2 cellular contexts compared by ENCODE assay signal in the genomic region with DNA sequence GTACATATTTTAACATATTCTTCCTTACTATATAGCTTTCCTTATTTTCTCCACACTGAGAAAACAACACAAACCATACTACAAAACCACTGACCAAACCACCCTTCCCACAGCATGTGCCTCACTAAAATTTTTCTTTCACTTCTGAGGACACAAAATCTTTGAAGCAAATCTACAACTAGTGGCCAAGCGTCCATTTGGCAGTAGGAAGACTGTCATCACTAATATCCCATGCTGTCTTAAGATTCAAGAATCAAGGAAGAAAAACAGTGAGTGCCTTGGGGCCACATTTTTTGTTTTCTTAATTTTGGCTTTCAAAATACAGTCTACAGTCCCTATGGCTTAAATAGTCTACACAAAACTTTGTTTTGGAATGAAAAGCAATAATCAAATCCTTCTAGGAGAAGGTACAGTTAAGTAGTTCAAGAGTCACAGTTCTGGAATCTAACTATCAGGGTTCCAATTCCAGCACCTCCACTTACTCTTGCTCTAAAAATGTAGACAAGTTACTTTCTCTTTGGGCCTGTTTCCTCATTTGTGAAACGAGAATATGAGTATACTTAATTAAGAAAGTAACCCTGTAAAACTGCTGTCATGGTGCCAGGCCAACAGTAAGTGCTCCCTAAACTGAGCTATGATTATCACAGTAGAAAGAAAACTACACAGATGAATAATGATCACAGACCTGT.
TF ChIP-seq lines count a peak whose summit lies in the region.

No MANE protein-coding gene starts in this region.

TF ChIP-seq in IMR-90, 13 proteins besides CTCF, POLR2A, EP300 and RAD21:
- TF ChIP-seq SMC3 (IDR thresholded peaks at IDR 0.05; ENCODE audit: low read depth, low read length) (no peak), BHLHE40 (IDR thresholded peaks at IDR 0.05; ENCODE audit: low read depth, low read length) (no peak), FOS (IDR thresholded peaks at IDR 0.05; ENCODE audit: low read depth, low read length) (no peak), USF2 (IDR thresholded peaks at IDR 0.05; ENCODE audit: low read depth, low read length) (no peak), MAFK (IDR thresholded peaks at IDR 0.05; ENCODE audit: low read depth, low read length) (no peak), RFX5 (IDR thresholded peaks at IDR 0.05; ENCODE audit: low read depth, low read length) (no peak), NFE2L2 (IDR thresholded peaks at IDR 0.05; ENCODE audit: low read depth, low read length) (no peak), ELK1 (IDR thresholded peaks at IDR 0.05; ENCODE audit: borderline replicate concordance, low read depth, low read length) (no peak), CEBPB (IDR thresholded peaks at IDR 0.05; ENCODE audit: low read depth, low read length) (no peak), MXI1 (IDR thresholded peaks at IDR 0.05; ENCODE audit: borderline replicate concordance, low read depth, low read length) (no peak), CHD1 (IDR thresholded peaks at IDR 0.05; ENCODE audit: low read depth, low read length) (no peak), MAZ (IDR thresholded peaks at IDR 0.05; ENCODE audit: borderline replicate concordance, low read depth, low read length) (no peak), RCOR1 (IDR thresholded peaks at IDR 0.05; ENCODE audit: insufficient replicate concordance, low read length) (no peak)
TF ChIP-seq in IMR-90: peak in this region for 0.

TF ChIP-seq in GM12878, 131 proteins besides CTCF, POLR2A, EP300 and RAD21:
- TF ChIP-seq BHLHE40 (IDR thresholded peaks at IDR 0.05; ENCODE audit: borderline replicate concordance in 1 of 2, low read depth in 2 of 2, low read length in 1 of 2) (peak in 1 of 2 experiments; percentile 13; a peak in 1 of 4 replicates), ZZZ3 (IDR thresholded peaks at IDR 0.05; ENCODE audit: control insufficient read depth, insufficient read length, low read depth) (no peak)
- TF ChIP-seq, protein P1, sequence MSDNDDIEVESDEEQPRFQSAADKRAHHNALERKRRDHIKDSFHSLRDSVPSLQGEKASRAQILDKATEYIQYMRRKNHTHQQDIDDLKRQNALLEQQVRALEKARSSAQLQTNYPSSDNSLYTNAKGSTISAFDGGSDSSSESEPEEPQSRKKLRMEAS (IDR thresholded peaks at IDR 0.05; ENCODE audit: low read depth, low read length) = no peak
